Comparison of ENCODE assay signal across 24 cellular contexts in the genomic region with DNA sequence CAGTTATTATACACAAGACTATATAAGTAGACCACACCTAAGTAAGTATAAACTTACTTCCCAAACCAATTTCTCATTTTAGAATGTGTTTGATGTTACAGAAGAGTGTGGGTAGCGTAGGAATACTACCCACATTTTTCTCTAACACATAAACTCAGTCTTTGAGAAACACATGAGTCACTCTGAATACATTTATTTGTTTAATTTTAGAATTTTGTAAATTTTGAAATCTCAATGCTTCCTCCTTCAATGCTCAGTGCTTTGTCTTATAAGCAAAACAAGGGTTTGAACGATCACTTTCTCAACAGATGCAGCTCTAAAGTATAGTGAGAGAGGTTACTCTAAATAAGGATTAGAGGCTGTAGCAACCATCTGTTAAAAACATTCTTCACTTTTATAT.
"Had no signal": no experiment of that assay in that cellular context is flagged by ENCODE, and none has a peak within 500 bp of the region (broad histone marks: within the 10 kb centered on the region; RNA-seq: fewer than 3 reads in every experiment).

No MANE protein-coding gene starts in this region.

- H3K4me3 Mint-ChIP-seq: activated CD4-positive, alpha-beta T cell treated with anti-CD3 and anti-CD28 coated beads, Interleukin-2, amount 10 ng/mL, durations not matched to agents 7 days and 5 days; activated CD8-positive, alpha-beta memory T cell treated with anti-CD3 and anti-CD28 coated beads, Interleukin-2, amount 10 ng/mL, durations not matched to agents 7 days and 5 days; activated CD8-positive, alpha-beta T cell treated with anti-CD3 and anti-CD28 coated beads for 36 hours; activated naive CD4-positive, alpha-beta T cell treated with anti-CD3 and anti-CD28 coated beads, Interleukin-2, amount 10 ng/mL, durations not matched to agents 7 days and 5 days; brain; dendritic cell treated with granulocyte-macrophage colony-stimulating factor and Interleukin-4, amounts not matched to agents 40 ng/mL and 50 ng/mL, for 4 days; mesothelial cell of epicardium; naive thymus-derived CD8-positive, alpha-beta T cell; neural progenitor cell; stimulated activated naive B cell treated with anti-CD40 and anti-IgM and Interleukin-4, amounts not matched to agents 10 μg/mL and 1 μg/mL and 100 μg/mL, for 72 hours; T-helper 2 cell treated with Interferon-gamma antibody and Interleukin-4, amounts not matched to agents 5 μg/mL and 100 μg/mL, for 36 hours had no signal

- H3K4me1 Mint-ChIP-seq: activated CD4-positive, alpha-beta T cell treated with anti-CD3 and anti-CD28 coated beads, Interleukin-2, amount 10 ng/mL, durations not matched to agents 7 days and 5 days; activated CD8-positive, alpha-beta memory T cell treated with anti-CD3 and anti-CD28 coated beads, Interleukin-2, amount 10 ng/mL, durations not matched to agents 7 days and 5 days; activated naive CD4-positive, alpha-beta T cell treated with anti-CD3 and anti-CD28 coated beads, Interleukin-2, amount 10 ng/mL, durations not matched to agents 7 days and 5 days; brain; mesothelial cell of epicardium; naive thymus-derived CD8-positive, alpha-beta T cell; neural progenitor cell; stimulated activated naive B cell treated with anti-CD40 and anti-IgM and Interleukin-4, amounts not matched to agents 10 μg/mL and 1 μg/mL and 100 μg/mL, for 72 hours had no signal

- H3K9me3 Mint-ChIP-seq: activated CD8-positive, alpha-beta T cell treated with anti-CD3 and anti-CD28 coated beads for 36 hours; brain; dendritic cell treated with granulocyte-macrophage colony-stimulating factor and Interleukin-4, amounts not matched to agents 40 ng/mL and 50 ng/mL, for 4 days; mesothelial cell of epicardium; neural progenitor cell; stimulated activated naive B cell treated with anti-CD40 and anti-IgM and Interleukin-4, amounts not matched to agents 10 μg/mL and 1 μg/mL and 100 μg/mL, for 72 hours had no signal

- H3K27me3 Mint-ChIP-seq: activated CD4-positive, alpha-beta T cell treated with anti-CD3 and anti-CD28 coated beads, Interleukin-2, amount 10 ng/mL, durations not matched to agents 7 days and 5 days; activated CD8-positive, alpha-beta memory T cell treated with anti-CD3 and anti-CD28 coated beads, Interleukin-2, amount 10 ng/mL, durations not matched to agents 7 days and 5 days; activated CD8-positive, alpha-beta T cell treated with anti-CD3 and anti-CD28 coated beads for 36 hours; activated naive CD4-positive, alpha-beta T cell treated with anti-CD3 and anti-CD28 coated beads, Interleukin-2, amount 10 ng/mL, durations not matched to agents 7 days and 5 days; brain; dendritic cell treated with granulocyte-macrophage colony-stimulating factor and Interleukin-4, amounts not matched to agents 40 ng/mL and 50 ng/mL, for 4 days; naive thymus-derived CD8-positive, alpha-beta T cell; stimulated activated naive B cell treated with anti-CD40 and anti-IgM and Interleukin-4, amounts not matched to agents 10 μg/mL and 1 μg/mL and 100 μg/mL, for 72 hours had no signal

- DNase-seq: activated CD4-positive, alpha-beta T cell treated with anti-CD3 and anti-CD28 coated beads, Interleukin-2, amount 10 ng/mL, durations not matched to agents 7 days and 5 days; activated CD4-positive, CD25-positive, alpha-beta regulatory T cell treated with anti-CD3 and anti-CD28 coated beads, Interleukin-2, amount 50 U/mL, for 72 hours; activated CD8-positive, alpha-beta memory T cell treated with anti-CD3 and anti-CD28 coated beads, Interleukin-2, amount 10 ng/mL, durations not matched to agents 7 days and 5 days; activated CD8-positive, alpha-beta T cell treated with anti-CD3 and anti-CD28 coated beads for 36 hours; activated effector memory CD4-positive, alpha-beta T cell treated with anti-CD3 and anti-CD28 coated beads, Interleukin-2, amount 50 U/mL, for 16 hours; activated naive CD4-positive, alpha-beta T cell treated with anti-CD3 and anti-CD28 coated beads, Interleukin-2, amount 10 ng/mL, durations not matched to agents 7 days and 5 days; activated T-cell treated with anti-CD3 and anti-CD28 coated beads for 4 hours; aorta; effector CD4-positive, alpha-beta T cell; gastrocnemius medialis; hippocampal formation; kidney glomerular epithelial cell; left ventricle myocardium inferior; naive thymus-derived CD8-positive, alpha-beta T cell; right lobe of liver; stimulated activated CD4-positive, alpha-beta T cell treated with anti-CD3 and anti-CD28 coated beads, Interleukin-15, amount 100 ng/mL, for 24 hours; stimulated activated naive B cell treated with anti-CD40 and anti-IgM and Interleukin-4, amounts not matched to agents 10 μg/mL and 1 μg/mL and 100 μg/mL, for 72 hours; testis; trophoblast cell had no signal

- H3K36me3 Mint-ChIP-seq: activated CD8-positive, alpha-beta memory T cell treated with anti-CD3 and anti-CD28 coated beads, Interleukin-2, amount 10 ng/mL, durations not matched to agents 7 days and 5 days; activated naive CD4-positive, alpha-beta T cell treated with anti-CD3 and anti-CD28 coated beads, Interleukin-2, amount 10 ng/mL, durations not matched to agents 7 days and 5 days; brain; mesothelial cell of epicardium; naive thymus-derived CD8-positive, alpha-beta T cell; neural progenitor cell; stimulated activated naive B cell treated with anti-CD40 and anti-IgM and Interleukin-4, amounts not matched to agents 10 μg/mL and 1 μg/mL and 100 μg/mL, for 72 hours had no signal

- H3K27ac Mint-ChIP-seq: activated CD4-positive, alpha-beta T cell treated with anti-CD3 and anti-CD28 coated beads, Interleukin-2, amount 10 ng/mL, durations not matched to agents 7 days and 5 days; activated CD8-positive, alpha-beta memory T cell treated with anti-CD3 and anti-CD28 coated beads, Interleukin-2, amount 10 ng/mL, durations not matched to agents 7 days and 5 days; activated CD8-positive, alpha-beta T cell treated with anti-CD3 and anti-CD28 coated beads for 36 hours; activated naive CD4-positive, alpha-beta T cell treated with anti-CD3 and anti-CD28 coated beads, Interleukin-2, amount 10 ng/mL, durations not matched to agents 7 days and 5 days; brain; dendritic cell treated with granulocyte-macrophage colony-stimulating factor and Interleukin-4, amounts not matched to agents 40 ng/mL and 50 ng/mL, for 4 days; mesothelial cell of epicardium; naive thymus-derived CD8-positive, alpha-beta T cell; neural progenitor cell; stimulated activated naive B cell treated with anti-CD40 and anti-IgM and Interleukin-4, amounts not matched to agents 10 μg/mL and 1 μg/mL and 100 μg/mL, for 72 hours; T-helper 2 cell treated with Interferon-gamma antibody and Interleukin-4, amounts not matched to agents 5 μg/mL and 100 μg/mL, for 36 hours had no signal
